13 cellular contexts compared by ENCODE assay signal in genomic region chr9:89440951-89441654, GRCh38. TPM values are rescaled to one million over a fixed set of nuclear protein-coding genes. Genes with fewer than 3 reads are reported as not detected.
DNase-seq lines count a peak whose midpoint lies in the region; ATAC-seq and TF ChIP-seq lines count a peak whose summit lies in the region.
"Had no signal": no experiment of that assay in that cellular context is flagged by ENCODE, and none has a peak within 500 bp of the region (broad histone marks: within the 10 kb centered on the region; RNA-seq: fewer than 3 reads in every experiment).

No MANE protein-coding gene starts in this region.

- peaks cover 97% of the 10 kb centered on the region for H3K79me2 ChIP-seq in DND-41 (ENCODE audit: insufficient read depth, low read length)

- H3K27ac ChIP-seq in DND-41 (ENCODE audit: low read length) (peak overlapping the region; percentile 50; the same call in 1 of the 2 replicates), esophagus squamous epithelium (peak overlapping the region; percentile 86 to 92 (median 86)), skeletal muscle tissue (ENCODE audit: low read depth, low read length) (no peak overlapping the region), coronary artery (peak overlapping the region in 1 of 2 donors; percentile 0)
- H3K27ac ChIP-seq: SJCRH30 had no signal

- intact Hi-C loops in esophagus squamous epithelium (cut with DNase I): no loop called here

- DNase-seq in DND-41 (no peak), RPMI8226 (peak; percentile 8), esophagus squamous epithelium (lab: John Stamatoyannopoulos, UW) (no peak), coronary artery (ENCODE audit: low spot score) (no peak), globus pallidus (ENCODE audit: low spot score) (no peak), GM03348 (ENCODE audit: low spot score) (no peak), anterior cingulate cortex (lab: John Stamatoyannopoulos, UW) (no peak)
- DNase-seq: activated CD4-positive, alpha-beta T cell treated with anti-CD3 and anti-CD28 coated beads for 4 hours; left ventricle myocardium superior; NCI-H524; SJCRH30 had no signal

- H3K9ac ChIP-seq in DND-41 (ENCODE audit: low read depth, low read length) (no peak overlapping the region), skeletal muscle tissue (ENCODE audit: low read depth in 1 of 3, low read length in 3 of 3) (peak overlapping the region in 2 of 3 donors; percentile 14 to 33)

- H3K36me3 ChIP-seq in DND-41 (ENCODE audit: insufficient read depth, low read length) (peaks cover 86% of the 10 kb centered on the region), esophagus squamous epithelium (no peaks in the 10 kb centered on the region), skeletal muscle tissue (ENCODE audit: control insufficient read depth in 3 of 3, insufficient read depth in 3 of 3, low read length in 3 of 3) (peaks cover 2 to 8% (median 2%) of the 10 kb centered on the region in 3 donors)
- H3K36me3 ChIP-seq: SJCRH30 had no signal

- H3K27me3 ChIP-seq in DND-41 (ENCODE audit: insufficient read depth, low read length, poor library complexity): no peaks in the 10 kb centered on the region
- H3K27me3 ChIP-seq in esophagus squamous epithelium: no peaks in the 10 kb centered on the region
- H3K27me3 ChIP-seq in skeletal muscle tissue (ENCODE audit: control insufficient read depth in 3 of 3, insufficient read depth in 3 of 3, low read length in 3 of 3): no peaks in the 10 kb centered on the region

- TF ChIP-seq CTCF in DND-41 (IDR thresholded peaks at IDR 0.05; ENCODE audit: borderline replicate concordance, extremely low read depth, low read length, poor library complexity, severe bottlenecking): no peak
- TF ChIP-seq CTCF in esophagus squamous epithelium (IDR thresholded peaks at IDR 0.05): no peak
- no peak for TF ChIP-seq CTCF in coronary artery (IDR thresholded peaks at IDR 0.05)

- no peak for ATAC-seq in DND-41 (ENCODE audit: insufficient read depth, low read depth)
- ATAC-seq: HCT116 had no signal

- H3K4me3 ChIP-seq in DND-41 (ENCODE audit: low read depth in 1 of 2, low read length in 2 of 2): no peak overlapping the region
- H3K4me3 ChIP-seq in esophagus squamous epithelium: peak overlapping the region in 2 of 4 donors; percentile 38 to 39
- peak overlapping the region in 1 of 3 donors; percentile 29 for H3K4me3 ChIP-seq in skeletal muscle tissue (ENCODE audit: low read length in 3 of 3)
- no peak overlapping the region for H3K4me3 ChIP-seq in coronary artery
- H3K4me3 ChIP-seq: SJCRH30 had no signal

- no peak for TF ChIP-seq POLR2A in esophagus squamous epithelium (IDR thresholded peaks at IDR 0.05)

- H4K20me1 ChIP-seq in DND-41 (ENCODE audit: insufficient read depth, low read length): peaks cover 92% of the 10 kb centered on the region

- H2AFZ ChIP-seq in DND-41 (ENCODE audit: low read depth, low read length): no peak overlapping the region

- H3K4me2 ChIP-seq in DND-41 (ENCODE audit: insufficient read depth, low read length): no peak overlapping the region

- 50 to 76% methylated on average over 6 to 10 of the region's 16 CpGs for WGBS in esophagus squamous epithelium, 2 donors

- H3K9me3 ChIP-seq in DND-41 (ENCODE audit: insufficient read depth, low read length, severe bottlenecking): no peaks in the 10 kb centered on the region
- no peaks in the 10 kb centered on the region for H3K9me3 ChIP-seq in esophagus squamous epithelium
- H3K9me3 ChIP-seq in skeletal muscle tissue (ENCODE audit: control insufficient read depth in 3 of 3, low read length in 3 of 3): no peaks in the 10 kb centered on the region
- H3K9me3 ChIP-seq: SJCRH30 had no signal

- H3K4me1 ChIP-seq in DND-41 (ENCODE audit: insufficient read depth, low read length) (no peaks in the 10 kb centered on the region), esophagus squamous epithelium (peaks cover 48 to 92% (median 52%) of the 10 kb centered on the region in 3 donors), skeletal muscle tissue (ENCODE audit: control insufficient read depth in 3 of 3, insufficient read depth in 3 of 3, low read length in 3 of 3) (peaks cover 39 to 86% (median 67%) of the 10 kb centered on the region in 3 donors)
- H3K4me1 ChIP-seq: SJCRH30 had no signal

RNA-seq across cellular contexts. Expression of gene SEMA4D, which starts 56.8 kb away (rescaled TPM):
- 10 to 100 TPM; 12.8 to 52.0 (median 20.5) TPM for total RNA-seq in esophagus squamous epithelium
- total RNA-seq in skeletal muscle tissue: 14.6 TPM
- total RNA-seq: SJCRH30 had no signal
